In the genomic region with DNA sequence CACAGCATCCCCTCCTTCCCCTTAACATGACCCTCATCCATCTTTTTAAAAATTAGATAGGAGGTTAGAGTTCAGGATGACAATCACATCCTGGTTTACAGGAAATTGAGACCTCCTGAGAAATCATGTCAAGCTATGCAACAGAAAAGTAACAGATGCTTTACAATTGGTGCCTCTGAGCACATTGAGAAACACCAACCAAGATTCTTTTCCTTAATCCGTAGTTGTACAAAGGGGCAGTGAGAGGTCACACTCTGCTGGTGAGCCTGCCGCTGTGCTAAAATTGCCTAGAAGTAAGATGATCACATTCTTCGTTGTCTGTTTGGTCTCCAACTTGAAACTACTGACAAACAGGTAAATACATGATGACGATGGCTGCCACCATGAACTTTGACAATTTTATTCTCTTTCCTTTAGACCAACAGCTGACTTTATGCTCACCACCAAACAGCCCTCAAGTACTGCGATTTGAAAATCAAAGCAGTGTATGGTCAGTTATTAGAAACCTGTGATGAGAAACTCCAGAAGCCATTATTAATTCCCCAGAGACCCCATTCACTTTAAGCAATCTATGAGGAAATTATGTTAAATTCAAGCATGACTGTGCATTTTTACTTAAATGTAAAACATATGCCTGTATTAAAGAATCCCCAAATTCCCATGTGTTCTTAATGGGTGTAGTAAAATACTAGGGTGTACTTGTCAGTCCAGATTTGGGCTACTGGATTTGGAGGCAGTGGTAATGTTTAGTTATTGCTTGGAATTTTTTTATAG, we compare ENCODE assay signal across 21 cellular contexts.
A peak's percentile ranks its signal among the peaks of the same experiment; 100 is the strongest.
DNase-seq lines count a peak whose midpoint lies in the region; ATAC-seq and TF ChIP-seq lines count a peak whose summit lies in the region.
"Had no signal": no experiment of that assay in that cellular context is flagged by ENCODE, and none has a peak within 500 bp of the region (broad histone marks: within the 10 kb centered on the region; RNA-seq: fewer than 3 reads in every experiment).

No MANE protein-coding gene starts in this region.

- no peaks in the 10 kb centered on the region for H3K36me3 Mint-ChIP-seq in natural killer cell treated with Interleukin-12 subunit alpha and Interleukin-12 subunit beta and Interleukin-15 and Interleukin-18, amount 100 ng/mL, for 72 hours

- peaks cover 23% of the 10 kb centered on the region for H3K4me1 ChIP-seq in psoas muscle
- H3K4me1 ChIP-seq: prostate gland had no signal

- H3K36me3 ChIP-seq in SK-N-MC (ENCODE audit: insufficient read depth, low read length) (no peaks in the 10 kb centered on the region), psoas muscle (ENCODE audit: insufficient read depth in 1 of 2, low read depth in 1 of 2) (no peaks in the 10 kb centered on the region)
- H3K36me3 ChIP-seq: prostate gland, thyroid gland had no signal

- intact Hi-C loops in psoas muscle (cut with DNase I), result no loop called here

- no peaks in the 10 kb centered on the region for H3K27me3 ChIP-seq in psoas muscle (ENCODE audit: insufficient read depth in 3 of 3, low read length in 2 of 3)
- H3K27me3 ChIP-seq: dorsolateral prefrontal cortex, thyroid gland had no signal

- TF ChIP-seq POLR2A in erythroblast (IDR thresholded peaks at IDR 0.05; ENCODE audit: low read length), result no peak

- no peak overlapping the region for H3K27ac Mint-ChIP-seq in natural killer cell treated with Interleukin-12 subunit alpha and Interleukin-12 subunit beta and Interleukin-15 and Interleukin-18, amount 100 ng/mL, for 72 hours

- H3K9ac ChIP-seq in SK-N-MC (ENCODE audit: insufficient read length), result no peak overlapping the region

- peaks cover 3% of the 10 kb centered on the region for H3K9me3 Mint-ChIP-seq in natural killer cell treated with Interleukin-12 subunit alpha and Interleukin-12 subunit beta and Interleukin-15 and Interleukin-18, amount 100 ng/mL, for 72 hours
- H3K9me3 Mint-ChIP-seq: neural crest cell had no signal

- DNase-seq in SK-N-MC (ENCODE audit: low read depth, low spot score) (peak; percentile 26), fibroblast of gingiva (ENCODE audit: low read depth) (peak; percentile 82), psoas muscle (no peak), SIG-M5 (lab: John Stamatoyannopoulos, UW) (no peak), erythroblast (lab: John Stamatoyannopoulos, UW) (no peak), DMS153 treated with DMSO at 0.1 percent for 48 hours (lab: John Stamatoyannopoulos, UW; ENCODE audit: unreplicated experiment) (no peak)
- DNase-seq in natural killer cell treated with Interleukin-12 subunit alpha and Interleukin-12 subunit beta and Interleukin-15 and Interleukin-18, amount 100 ng/mL, for 72 hours (ENCODE audit: low spot score), result no peak
- DNase-seq: activated CD4-positive, alpha-beta T cell treated with anti-CD3 and anti-CD28 coated beads for 48 hours; DMS79 treated with DMSO at 0.1 percent for 48 hours; dorsolateral prefrontal cortex; left colon; NCI-H1417; NCI-H524 treated with DMSO at 0.1 percent for 48 hours; stimulated activated CD4-positive, alpha-beta T cell treated with anti-CD3 and anti-CD28 coated beads, Interleukin-4, amount 100 ng/mL, for 1 hour; stimulated activated naive CD8-positive, alpha-beta T cell treated with anti-CD3 and anti-CD28 coated beads, Interleukin-15, Interleukin-2, amounts not matched to agents 100 U/mL and 50 U/mL, for 24 hours; thyroid gland had no signal

- H3K4me3 Mint-ChIP-seq in natural killer cell treated with Interleukin-12 subunit alpha and Interleukin-12 subunit beta and Interleukin-15 and Interleukin-18, amount 100 ng/mL, for 72 hours, result no peak overlapping the region
- H3K4me3 Mint-ChIP-seq: neural crest cell had no signal

- 32 to 39% (median 35%) methylated on average over 5 of the region's 5 CpGs for WGBS in psoas muscle, 3 donors

- peak; percentile 49 to 82 (median 70) for ATAC-seq in psoas muscle
- ATAC-seq in natural killer cell treated with Interleukin-12 subunit alpha and Interleukin-12 subunit beta and Interleukin-15 and Interleukin-18, amount 100 ng/mL, for 72 hours, result no peak
- ATAC-seq: left colon; Right ventricle myocardium inferior; stimulated activated naive CD8-positive, alpha-beta T cell treated with anti-CD3 and anti-CD28 coated beads, Interleukin-15, Interleukin-2, amounts not matched to agents 100 U/mL and 50 U/mL, for 24 hours had no signal

- H3K9me3 ChIP-seq in SK-N-MC (ENCODE audit: low read depth, low read length), result no peaks in the 10 kb centered on the region
- H3K9me3 ChIP-seq in psoas muscle, result no peaks in the 10 kb centered on the region
- H3K9me3 ChIP-seq: prostate gland, thyroid gland had no signal

- H3K27ac ChIP-seq in C4-2B, result peak overlapping the region; percentile 86; the same call in 1 of the 2 replicates
- H3K27ac ChIP-seq in SK-N-MC, result peak overlapping the region; percentile 64; the same call in 1 of the 2 replicates
- H3K27ac ChIP-seq in psoas muscle, result no peak overlapping the region
- H3K27ac ChIP-seq: dorsolateral prefrontal cortex, prostate gland, thyroid gland had no signal

- TF ChIP-seq CTCF in C4-2B (conservative IDR thresholded peaks at IDR 0.05) (no peak), psoas muscle (IDR thresholded peaks at IDR 0.05) (peak; percentile 21)

- H3K4me3 ChIP-seq in SK-N-MC (peak overlapping the region; percentile 21; the same call in 1 of the 2 replicates), psoas muscle (no peak overlapping the region)
- H3K4me3 ChIP-seq: dorsolateral prefrontal cortex, prostate gland, smooth muscle cell, thyroid gland had no signal

- H3K4me1 Mint-ChIP-seq in natural killer cell treated with Interleukin-12 subunit alpha and Interleukin-12 subunit beta and Interleukin-15 and Interleukin-18, amount 100 ng/mL, for 72 hours (ENCODE audit: low read depth in 2 of 2), result no peaks in the 10 kb centered on the region

- H3K27me3 Mint-ChIP-seq in natural killer cell treated with Interleukin-12 subunit alpha and Interleukin-12 subunit beta and Interleukin-15 and Interleukin-18, amount 100 ng/mL, for 72 hours, result peaks cover 2 to 3% of the 10 kb centered on the region in 2 donors

Comparison
In these comparisons a context has a peak if more than half of its experiments do, and no peak if none do; other contexts are left out.
1. DNase-seq: peak in SK-N-MC (single experiment) and fibroblast of gingiva (single experiment); none in psoas muscle (0 of 2), SIG-M5 (single experiment), natural killer cell treated with Interleukin-12 subunit alpha and Interleukin-12 subunit beta and Interleukin-15 and Interleukin-18, amount 100 ng/mL, for 72 hours (single experiment), erythroblast (0 of 2) and DMS153 treated with DMSO at 0.1 percent for 48 hours (single experiment).
2. ATAC-seq: peak in psoas muscle (4 of 4); none in natural killer cell treated with Interleukin-12 subunit alpha and Interleukin-12 subunit beta and Interleukin-15 and Interleukin-18, amount 100 ng/mL, for 72 hours (0 of 2).